In genomic region chr12:57215668-57216013, GRCh38 we compare ENCODE assay signal across 8 cellular contexts. TPM values are rescaled to one million over a fixed set of nuclear protein-coding genes. Genes with fewer than 3 reads are reported as not detected.
DNase-seq lines count a peak whose midpoint lies in the region; ATAC-seq and TF ChIP-seq lines count a peak whose summit lies in the region.

No MANE protein-coding gene starts in this region.

- TF ChIP-seq POLR2A in esophagus muscularis mucosa (IDR thresholded peaks at IDR 0.05; ENCODE audit: low read depth) = no peak

- peaks cover 64% of the 10 kb centered on the region for H3K27me3 ChIP-seq in CD8-positive, alpha-beta memory T cell (ENCODE audit: insufficient read depth, low read length, poor library complexity, severe bottlenecking)
- H3K27me3 ChIP-seq in SU-DHL-6 (ENCODE audit: low read length) (no peaks in the 10 kb centered on the region), esophagus muscularis mucosa (peaks cover 5 to 70% (median 54%) of the 10 kb centered on the region in 4 donors)

- no peaks in the 10 kb centered on the region for H4K20me1 ChIP-seq in SU-DHL-6 (ENCODE audit: low read depth, low read length)

- H3K79me2 ChIP-seq in SU-DHL-6 (ENCODE audit: insufficient read depth, low read length) = peaks cover 9% of the 10 kb centered on the region; the same call in 1 of the 2 replicates

- DNase-seq in CD8-positive, alpha-beta memory T cell = peak in 4 of 5 donors; percentile 19 to 67 (median 41)
- peak; percentile 53 to 56 (median 55) for DNase-seq in immature natural killer cell
- no peak for DNase-seq in esophagus muscularis mucosa (ENCODE audit: extremely low spot score)
- DNase-seq in superior temporal gyrus (ENCODE audit: extremely low spot score) = no peak
- DNase-seq in DMS79 treated with DMSO at 0.1 percent for 48 hours (lab: John Stamatoyannopoulos, UW) = no peak
- DNase-seq in NCI-H1092 treated with DMSO at 0.1 percent for 48 hours (lab: John Stamatoyannopoulos, UW) = no peak

- H3K4me1 ChIP-seq in CD8-positive, alpha-beta memory T cell (ENCODE audit: insufficient read depth, low read length) = peaks cover 36% of the 10 kb centered on the region
- peaks cover 39 to 60% (median 55%) of the 10 kb centered on the region in 4 donors for H3K4me1 ChIP-seq in esophagus muscularis mucosa

- H3K36me3 Mint-ChIP-seq in CD8-positive, alpha-beta memory T cell = no peaks in the 10 kb centered on the region
- no peaks in the 10 kb centered on the region for H3K36me3 Mint-ChIP-seq in immature natural killer cell

- H3K4me2 ChIP-seq in SU-DHL-6 (ENCODE audit: low read depth, low read length, poor library complexity, severe bottlenecking) = peak overlapping the region; percentile 53

- ATAC-seq in GM21576 (IDR thresholded peaks at IDR 0.05; ENCODE audit: unreplicated experiment) = peak; percentile 37

- no peak for TF ChIP-seq EP300 in esophagus muscularis mucosa (IDR thresholded peaks at IDR 0.05)

- H3K4me1 Mint-ChIP-seq in CD8-positive, alpha-beta memory T cell = peaks cover 37 to 59% (median 38%) of the 10 kb centered on the region in 3 donors
- H3K4me1 Mint-ChIP-seq in immature natural killer cell = peaks cover 36 to 37% of the 10 kb centered on the region in 2 donors

- H3K9me3 ChIP-seq in CD8-positive, alpha-beta memory T cell (ENCODE audit: low read length) = no peaks in the 10 kb centered on the region
- no peaks in the 10 kb centered on the region for H3K9me3 ChIP-seq in SU-DHL-6 (ENCODE audit: insufficient read depth, low read length)
- H3K9me3 ChIP-seq in esophagus muscularis mucosa = no peaks in the 10 kb centered on the region

- peak overlapping the region in 7 of 8 donors; percentile 44 to 92 (median 78) for H3K27ac Mint-ChIP-seq in CD8-positive, alpha-beta memory T cell
- H3K27ac Mint-ChIP-seq in immature natural killer cell = peak overlapping the region in 5 of 6 donors; percentile 70 to 87 (median 73)

- H3K9me2 ChIP-seq in SU-DHL-6 (replicated peaks; ENCODE audit: insufficient read depth, low read length) = no peaks in the 10 kb centered on the region

- peaks cover 0 to 1% (median 0%) of the 10 kb centered on the region in 5 donors for H3K9me3 Mint-ChIP-seq in CD8-positive, alpha-beta memory T cell
- peaks cover 0 to 2% (median 0%) of the 10 kb centered on the region in 6 donors for H3K9me3 Mint-ChIP-seq in immature natural killer cell

- peak overlapping the region; percentile 32 to 85 (median 75) for H3K4me3 Mint-ChIP-seq in CD8-positive, alpha-beta memory T cell
- H3K4me3 Mint-ChIP-seq in immature natural killer cell = peak overlapping the region; percentile 50 to 83 (median 69)

- WGBS in esophagus muscularis mucosa = 15% methylated on average over 7 of the region's 7 CpGs

- peak overlapping the region; percentile 7; the same call in 1 of the 2 replicates for H3K9ac ChIP-seq in SU-DHL-6 (ENCODE audit: low read length)

- no peak overlapping the region for H2AFZ ChIP-seq in SU-DHL-6 (ENCODE audit: low read depth, low read length, severe bottlenecking)

- peaks cover 62 to 64% of the 10 kb centered on the region in 2 donors for H3K27me3 Mint-ChIP-seq in CD8-positive, alpha-beta memory T cell
- peaks cover 32 to 57% (median 54%) of the 10 kb centered on the region in 3 donors for H3K27me3 Mint-ChIP-seq in immature natural killer cell (ENCODE audit: low read depth in 3 of 3)

- no peaks in the 10 kb centered on the region for H3K36me3 ChIP-seq in CD8-positive, alpha-beta memory T cell (ENCODE audit: insufficient read depth, low read length)
- no peaks in the 10 kb centered on the region for H3K36me3 ChIP-seq in SU-DHL-6 (ENCODE audit: low read length)
- H3K36me3 ChIP-seq in esophagus muscularis mucosa = peaks cover 0 to 23% (median 21%) of the 10 kb centered on the region in 4 donors

- peaks cover 9% of the 10 kb centered on the region for H3F3A ChIP-seq in SU-DHL-6 (ENCODE audit: insufficient read depth)

- peak overlapping the region; percentile 7 for H3K4me3 ChIP-seq in CD8-positive, alpha-beta memory T cell (ENCODE audit: low read length)
- no peak overlapping the region for H3K4me3 ChIP-seq in SU-DHL-6 (ENCODE audit: insufficient read depth, low read length, poor library complexity, severe bottlenecking)
- H3K4me3 ChIP-seq in esophagus muscularis mucosa = no peak overlapping the region

- POLR2A ChIA-PET in CD8-positive, alpha-beta memory T cell (lab: Charles Lee) = interaction anchor here (1.1 kb wide), 1 partner anchor 23 kb away, joined by 4 read pairs; no protein-coding TSS in a partner anchor

- intact Hi-C loops in esophagus muscularis mucosa (cut with DNase I) = loop anchor here (1.0 kb wide), 1 partner anchor 24 kb away; no protein-coding TSS in a partner anchor

- TF ChIP-seq CTCF in SU-DHL-6 (IDR thresholded peaks at IDR 0.05; ENCODE audit: insufficient read depth, low read length, poor library complexity, severe bottlenecking) (no peak), esophagus muscularis mucosa (IDR thresholded peaks at IDR 0.05) (no peak)

- H3K27ac ChIP-seq in CD8-positive, alpha-beta memory T cell (ENCODE audit: low read depth, low read length) = no peak overlapping the region
- H3K27ac ChIP-seq in SU-DHL-6 (ENCODE audit: low read depth, low read length) (no peak overlapping the region; the same call in 1 of the 2 replicates), esophagus muscularis mucosa (replicated peaks in 1 of 4) (no peak overlapping the region)

- CTCF ChIA-PET in CD8-positive, alpha-beta memory T cell (lab: Charles Lee) = interaction anchor here (3.2 to 4.7 kb wide), 3 partner anchors 11 to 27 kb away, joined by 28 to 262 read pairs (median 48); partner anchors contain the start of gene SHMT2

RNA-seq across cellular contexts. Expression of gene NXPH4, which starts 1.0 kb away (rescaled TPM):
- total RNA-seq in CD8-positive, alpha-beta memory T cell = under 1 TPM; 0.22 to 0.47 TPM
- not detected for polyA plus RNA-seq in CD8-positive, alpha-beta memory T cell
- not detected for polyA plus RNA-seq in immature natural killer cell
- not detected for total RNA-seq in esophagus muscularis mucosa

RNA-seq across cellular contexts. Expression of gene SHMT2, which starts 13.9 kb away (rescaled TPM):
- total RNA-seq in CD8-positive, alpha-beta memory T cell = 100 to 1,000 TPM; 349 to 352 TPM
- polyA plus RNA-seq in CD8-positive, alpha-beta memory T cell = 34.7 TPM
- 10 to 100 TPM; 43.1 to 50.8 (median 49.3) TPM for polyA plus RNA-seq in immature natural killer cell
- 10 to 100 TPM; 22.8 to 60.4 (median 34.6) TPM for total RNA-seq in esophagus muscularis mucosa

RNA-seq across cellular contexts. Expression of gene STAC3, which starts 35.3 kb away (rescaled TPM):
- 1 to 10 TPM in 1 of 2 experiments, under 1 TPM in 1; 0.96 to 1.4 TPM for total RNA-seq in CD8-positive, alpha-beta memory T cell
- polyA plus RNA-seq in CD8-positive, alpha-beta memory T cell = not detected
- polyA plus RNA-seq in immature natural killer cell = not detected
- total RNA-seq in esophagus muscularis mucosa = 1 to 10 TPM in 2 of 4 donors, under 1 TPM in 2; 0.42 to 1.7 (median 1.2) TPM

Comparison
In these comparisons a context has a peak if more than half of its experiments do, and no peak if none do; other contexts are left out.
1. DNase-seq: peak in CD8-positive, alpha-beta memory T cell (4 of 5) and immature natural killer cell (3 of 3); none in esophagus muscularis mucosa (single experiment), superior temporal gyrus (single experiment), DMS79 treated with DMSO at 0.1 percent for 48 hours (single experiment) and NCI-H1092 treated with DMSO at 0.1 percent for 48 hours (single experiment).
2. RNA of gene SHMT2, which starts 13.9 kb away (total RNA-seq): 349 to 352 TPM in CD8-positive, alpha-beta memory T cell; 22.8 to 60.4 TPM in esophagus muscularis mucosa; every median in the first group is over 4 times any median in the second.